In genomic region chr10:107336061-107336460, GRCh38 we compare ENCODE assay signal across 28 cellular contexts.
"Had no signal": no experiment of that assay in that cellular context is flagged by ENCODE, and none has a peak within 500 bp of the region (broad histone marks: within the 10 kb centered on the region; RNA-seq: fewer than 3 reads in every experiment).

No MANE protein-coding gene starts in this region.

- H3K9me3 Mint-ChIP-seq: memory B cell; neural crest cell; stimulated activated memory B cell treated with anti-CD40 and anti-IgM and Interleukin-4, amounts not matched to agents 10 μg/mL and 1 μg/mL and 100 μg/mL, for 72 hours had no signal

- H3K27ac ChIP-seq: left ventricle myocardium inferior, neutrophil, parathyroid adenoma, right atrium auricular region, right lobe of liver, tibial nerve, upper lobe of left lung, vagina had no signal

- H3K4me1 Mint-ChIP-seq: immature natural killer cell; memory B cell; naive thymus-derived CD4-positive, alpha-beta T cell; neural crest cell; stimulated activated memory B cell treated with anti-CD40 and anti-IgM and Interleukin-4, amounts not matched to agents 10 μg/mL and 1 μg/mL and 100 μg/mL, for 72 hours; stimulated activated naive CD8-positive, alpha-beta T cell treated with anti-CD3 and anti-CD28 coated beads, Interleukin-15, amount 100 ng/mL, for 72 hours had no signal

- DNase-seq: hippocampal formation; immature natural killer cell; left ventricle myocardium inferior; midbrain; mucosa of descending colon; naive thymus-derived CD4-positive, alpha-beta T cell; occipital lobe; right lobe of liver; stimulated activated CD4-positive, alpha-beta T cell treated with anti-CD3 and anti-CD28 coated beads, Interleukin-1b, Interleukin-23, amount 100 ng/mL, for 48 hours; stimulated activated CD4-positive, alpha-beta T cell treated with anti-CD3 and anti-CD28 coated beads, Interleukin-2, amount 100 ng/mL, for 48 hours; stimulated activated CD4-positive, alpha-beta T cell treated with anti-CD3 and anti-CD28 coated beads, Interleukin-4, amount 100 ng/mL, for 4 hours; stimulated activated CD8-positive, alpha-beta memory T cell treated with anti-CD3 and anti-CD28 coated beads, Interleukin-4, amount 100 ng/mL, for 48 hours; stimulated activated naive CD4-positive, alpha-beta T cell treated with Interleukin-2 at 50 U/mL for 16 hours; stimulated activated naive CD8-positive, alpha-beta T cell treated with anti-CD3 and anti-CD28 coated beads, Interleukin-15, amount 100 ng/mL, for 72 hours; substantia nigra; upper lobe of left lung had no signal

- H3K27ac Mint-ChIP-seq: immature natural killer cell; memory B cell; naive thymus-derived CD4-positive, alpha-beta T cell; natural killer cell treated with Interleukin-12 subunit alpha and Interleukin-12 subunit beta and Interleukin-15 and Interleukin-18, amount 100 ng/mL, for 72 hours; progenitor cell of endocrine pancreas; stimulated activated memory B cell treated with anti-CD40 and anti-IgM and Interleukin-4, amounts not matched to agents 10 μg/mL and 1 μg/mL and 100 μg/mL, for 72 hours; stimulated activated naive CD8-positive, alpha-beta T cell treated with anti-CD3 and anti-CD28 coated beads, Interleukin-15, amount 100 ng/mL, for 72 hours had no signal

- H3K4me3 Mint-ChIP-seq: immature natural killer cell; memory B cell; naive thymus-derived CD4-positive, alpha-beta T cell; natural killer cell treated with Interleukin-12 subunit alpha and Interleukin-12 subunit beta and Interleukin-15 and Interleukin-18, amount 100 ng/mL, for 72 hours; neural crest cell; stimulated activated memory B cell treated with anti-CD40 and anti-IgM and Interleukin-4, amounts not matched to agents 10 μg/mL and 1 μg/mL and 100 μg/mL, for 72 hours; stimulated activated naive CD8-positive, alpha-beta T cell treated with anti-CD3 and anti-CD28 coated beads, Interleukin-15, amount 100 ng/mL, for 72 hours had no signal

- H3K4me3 ChIP-seq: left ventricle myocardium inferior, lung, mucosa of descending colon, right atrium auricular region, right lobe of liver, smooth muscle cell, tibial nerve, upper lobe of left lung, vagina had no signal

- H3K36me3 Mint-ChIP-seq: immature natural killer cell; memory B cell; naive thymus-derived CD4-positive, alpha-beta T cell; natural killer cell treated with Interleukin-12 subunit alpha and Interleukin-12 subunit beta and Interleukin-15 and Interleukin-18, amount 100 ng/mL, for 72 hours; stimulated activated memory B cell treated with anti-CD40 and anti-IgM and Interleukin-4, amounts not matched to agents 10 μg/mL and 1 μg/mL and 100 μg/mL, for 72 hours had no signal

- H3K27me3 Mint-ChIP-seq: naive thymus-derived CD4-positive, alpha-beta T cell; natural killer cell treated with Interleukin-12 subunit alpha and Interleukin-12 subunit beta and Interleukin-15 and Interleukin-18, amount 100 ng/mL, for 72 hours; progenitor cell of endocrine pancreas; stimulated activated memory B cell treated with anti-CD40 and anti-IgM and Interleukin-4, amounts not matched to agents 10 μg/mL and 1 μg/mL and 100 μg/mL, for 72 hours; stimulated activated naive CD8-positive, alpha-beta T cell treated with anti-CD3 and anti-CD28 coated beads, Interleukin-15, amount 100 ng/mL, for 72 hours had no signal

- H3K27me3 ChIP-seq: neutrophil, right atrium auricular region, right lobe of liver, tibial nerve, upper lobe of left lung, vagina had no signal

- H3K9ac ChIP-seq: parathyroid adenoma had no signal

- H3K9me3 ChIP-seq: left ventricle myocardium inferior, mucosa of descending colon, neutrophil, right atrium auricular region, right lobe of liver, tibial nerve, upper lobe of left lung, vagina had no signal

- H3K36me3 ChIP-seq: left ventricle myocardium inferior, neutrophil, right atrium auricular region, right lobe of liver, tibial nerve, upper lobe of left lung, vagina had no signal

- H3K4me1 ChIP-seq: left ventricle myocardium inferior, parathyroid adenoma, right atrium auricular region, tibial nerve, upper lobe of left lung, vagina had no signal
